In genomic region chr17:17759164-17759563, GRCh38 we compare ENCODE assay signal across 16 cellular contexts.
"Had no signal": no experiment of that assay in that cellular context is flagged by ENCODE, and none has a peak within 500 bp of the region (broad histone marks: within the 10 kb centered on the region; RNA-seq: fewer than 3 reads in every experiment).

No MANE protein-coding gene starts in this region.

- H3K36me3 ChIP-seq: suprapubic skin had no signal

- H3K9me3 ChIP-seq: suprapubic skin had no signal

- H3K4me3 ChIP-seq: suprapubic skin had no signal

- H3K27ac ChIP-seq: foreskin keratinocyte, suprapubic skin had no signal

- H3K27me3 ChIP-seq: foreskin keratinocyte, suprapubic skin had no signal

- H3K4me1 ChIP-seq: foreskin keratinocyte had no signal

- DNase-seq: activated CD4-positive, alpha-beta T cell treated with anti-CD3 and anti-CD28 coated beads, Interleukin-2, amount 50 U/mL, for 48 hours; activated CD4-positive, CD25-positive, alpha-beta regulatory T cell treated with anti-CD3 and anti-CD28 coated beads, Interleukin-2, amount 50 U/mL, for 72 hours; activated CD8-positive, alpha-beta memory T cell treated with anti-CD3 and anti-CD28 coated beads, Interleukin-2, amount 10 ng/mL, durations not matched to agents 7 days and 5 days; activated effector memory CD4-positive, alpha-beta T cell treated with anti-CD3 and anti-CD28 coated beads, Interleukin-2, amount 50 U/mL, for 16 hours; activated naive CD8-positive, alpha-beta T cell treated with anti-CD3 and anti-CD28 coated beads for 36 hours; activated T-cell treated with anti-CD3 and anti-CD28 coated beads, Interleukin-2, amount 50 U/mL, for 24 hours; aorta; effector CD4-positive, alpha-beta T cell; foreskin keratinocyte; kidney; left ventricle myocardium superior; occipital lobe; stimulated activated CD4-positive, alpha-beta T cell treated with anti-CD3 and anti-CD28 coated beads, Interleukin-12 subunit alpha, Interleukin-12 subunit beta, amount 100 ng/mL, for 4 hours; stimulated activated naive CD8-positive, alpha-beta T cell treated with anti-CD3 and anti-CD28 coated beads, Interleukin-15, Interleukin-2, amounts not matched to agents 100 U/mL and 50 U/mL, for 24 hours; T-helper 9 cell had no signal
